Comparison of ENCODE assay signal across 16 cellular contexts in the genomic region with DNA sequence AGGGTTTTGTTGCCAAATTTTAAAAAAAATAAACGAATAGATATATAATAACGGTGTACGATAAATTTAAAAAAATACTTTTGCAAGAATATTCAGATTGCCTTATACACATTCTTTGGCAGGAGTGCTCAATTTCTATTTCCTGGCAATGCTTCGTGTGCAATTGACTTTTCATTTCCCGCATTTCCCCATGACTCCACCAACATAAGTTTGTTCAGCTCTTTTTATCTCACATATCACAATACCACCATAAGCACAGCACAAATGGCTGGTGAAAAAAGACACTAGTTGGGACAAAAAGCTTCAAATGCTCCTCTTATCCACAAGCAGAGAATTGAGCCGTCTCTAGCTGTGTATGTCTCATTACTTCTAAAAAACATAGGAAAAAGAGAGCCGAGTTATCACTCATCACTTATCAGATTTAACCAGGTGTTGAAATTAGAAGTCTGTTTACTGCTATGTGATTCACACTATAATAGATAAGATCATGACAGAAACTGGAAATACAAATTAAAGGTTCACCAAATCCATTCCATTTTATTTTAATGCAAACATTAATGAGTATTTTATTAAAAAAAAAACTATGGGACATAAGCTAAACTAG. TPM values are rescaled to one million over a fixed set of nuclear protein-coding genes. Genes with fewer than 3 reads are reported as not detected.
DNase-seq lines count a peak whose midpoint lies in the region; ATAC-seq lines count a peak whose summit lies in the region.
"Had no signal": no experiment of that assay in that cellular context is flagged by ENCODE, and none has a peak within 500 bp of the region (broad histone marks: within the 10 kb centered on the region; RNA-seq: fewer than 3 reads in every experiment).

No MANE protein-coding gene starts in this region.

- POLR2A ChIA-PET in T-cell (lab: Charles Lee), result interaction anchor here in 1 of 2 donors (0.6 kb wide), 2 partner anchors 8 to 33 kb away, joined by 3 to 4 read pairs; no protein-coding TSS in a partner anchor

- peak overlapping the region; percentile 76 to 81 for H3K4me3 Mint-ChIP-seq in activated T-cell treated with anti-CD3 and anti-CD28 coated beads, Interleukin-2, amount 50 U/mL, for 72 hours
- peak overlapping the region; percentile 9 to 65 (median 25) for H3K4me3 Mint-ChIP-seq in T-cell
- H3K4me3 Mint-ChIP-seq in effector memory CD8-positive, alpha-beta T cell, result peak overlapping the region in 1 of 2 donors; percentile 57

- H3K36me3 Mint-ChIP-seq in activated T-cell treated with anti-CD3 and anti-CD28 coated beads, Interleukin-2, amount 50 U/mL, for 72 hours (ENCODE audit: insufficient read depth in 2 of 2), result no peaks in the 10 kb centered on the region
- H3K36me3 Mint-ChIP-seq in T-cell, result no peaks in the 10 kb centered on the region
- H3K36me3 Mint-ChIP-seq in effector memory CD8-positive, alpha-beta T cell (ENCODE audit: insufficient read depth), result peaks cover under 1% of the 10 kb centered on the region

- H3K27ac Mint-ChIP-seq in activated T-cell treated with anti-CD3 and anti-CD28 coated beads, Interleukin-2, amount 50 U/mL, for 72 hours, result peak overlapping the region; percentile 54
- peak overlapping the region; percentile 74 to 91 for H3K27ac Mint-ChIP-seq in T-cell
- H3K27ac Mint-ChIP-seq in effector memory CD8-positive, alpha-beta T cell, result peak overlapping the region in 1 of 2 donors; percentile 24

- DNase-seq in activated T-cell treated with anti-CD3 and anti-CD28 coated beads, Interleukin-2, amount 50 U/mL, for 72 hours, result no peak
- DNase-seq in activated T-cell treated with anti-CD3 and anti-CD28 coated beads, Interleukin-2, amount 50 U/mL, for 48 hours, result no peak
- DNase-seq in T-cell (no peak), pulmonary artery endothelial cell (ENCODE audit: low read depth, low spot score) (peak; percentile 43), COLO829 (ENCODE audit: low spot score) (no peak)
- DNase-seq in effector memory CD8-positive, alpha-beta T cell, result no peak
- DNase-seq: foreskin melanocyte; NCI-H146; NCI-H345; stimulated activated CD4-positive, alpha-beta T cell treated with anti-CD3 and anti-CD28 coated beads, Interleukin-1b, Interleukin-23, amount 100 ng/mL, for 48 hours; substantia nigra had no signal

- CTCF ChIA-PET in T-cell (lab: Charles Lee), result interaction anchor here (0.6 to 1.9 kb wide), 5 partner anchors 25 to 69 kb away, joined by 3 to 5 read pairs (median 3); no protein-coding TSS in a partner anchor

- no peaks in the 10 kb centered on the region for H3K27me3 Mint-ChIP-seq in activated T-cell treated with anti-CD3 and anti-CD28 coated beads, Interleukin-2, amount 50 U/mL, for 72 hours (ENCODE audit: low read depth)
- no peaks in the 10 kb centered on the region for H3K27me3 Mint-ChIP-seq in T-cell
- H3K27me3 Mint-ChIP-seq in effector memory CD8-positive, alpha-beta T cell, result no peaks in the 10 kb centered on the region

- peak; percentile 39 to 50 for ATAC-seq in activated T-cell treated with anti-CD3 and anti-CD28 coated beads, Interleukin-2, amount 50 U/mL, for 72 hours (replicated peaks in 1 of 2)
- no peak for ATAC-seq in T-cell (replicated peaks in 1 of 4)
- ATAC-seq in effector memory CD8-positive, alpha-beta T cell (replicated peaks), result peak; percentile 18
- ATAC-seq in GM19324 (IDR thresholded peaks at IDR 0.05; ENCODE audit: low FRiP score, unreplicated experiment), result no peak
- ATAC-seq in GM21381 (IDR thresholded peaks at IDR 0.05; ENCODE audit: unreplicated experiment), result no peak
- ATAC-seq: left lobe of liver had no signal

- no peaks in the 10 kb centered on the region for H3K9me3 Mint-ChIP-seq in activated T-cell treated with anti-CD3 and anti-CD28 coated beads, Interleukin-2, amount 50 U/mL, for 72 hours
- H3K9me3 Mint-ChIP-seq in T-cell, result no peaks in the 10 kb centered on the region
- no peaks in the 10 kb centered on the region for H3K9me3 Mint-ChIP-seq in effector memory CD8-positive, alpha-beta T cell

- H3K4me1 Mint-ChIP-seq in activated T-cell treated with anti-CD3 and anti-CD28 coated beads, Interleukin-2, amount 50 U/mL, for 72 hours (ENCODE audit: low read depth), result peaks cover 85% of the 10 kb centered on the region
- H3K4me1 Mint-ChIP-seq in T-cell, result peaks cover 28 to 59% (median 37%) of the 10 kb centered on the region in 3 donors
- peaks cover 25 to 56% of the 10 kb centered on the region in 2 donors for H3K4me1 Mint-ChIP-seq in effector memory CD8-positive, alpha-beta T cell (ENCODE audit: low read depth in 2 of 2)

RNA-seq across cellular contexts. Expression of a gene that starts 28.9 kb away (rescaled TPM):
- total RNA-seq in activated T-cell treated with anti-CD3 and anti-CD28 coated beads, Interleukin-2, amount 50 U/mL, for 72 hours, result 10 to 100 TPM; 25.8 to 30.7 TPM
- total RNA-seq in T-cell (100 to 1,000 TPM in 2 of 5 donors, 10 to 100 TPM in 2, 1 to 10 TPM in 1; 7.1 to 439 (median 15.3) TPM), pulmonary artery endothelial cell (not detected in 2 replicates)
- total RNA-seq: MCF 10A, osteocyte had no signal

Comparison
In these comparisons a context has a peak if more than half of its experiments do, and no peak if none do; other contexts are left out.
1. ATAC-seq: peak in activated T-cell treated with anti-CD3 and anti-CD28 coated beads, Interleukin-2, amount 50 U/mL, for 72 hours (2 of 2) and effector memory CD8-positive, alpha-beta T cell (single experiment); none in T-cell (0 of 4), GM19324 (single experiment) and GM21381 (single experiment).